In genomic region chr19:5891938-5892771, GRCh38 we compare ENCODE assay signal across 8 cellular contexts. TPM values are rescaled to one million over a fixed set of nuclear protein-coding genes. Genes with fewer than 3 reads are reported as not detected.
DNase-seq lines count a peak whose midpoint lies in the region; ATAC-seq and TF ChIP-seq lines count a peak whose summit lies in the region.

No MANE protein-coding gene starts in this region.

- H3K4me3 ChIP-seq in choroid plexus epithelial cell (ENCODE audit: low read depth, low read length) (no peak overlapping the region), mesendoderm (ENCODE audit: low read length) (no peak overlapping the region)

- H3K27ac ChIP-seq in mesendoderm (ENCODE audit: low read depth, low read length): no peak overlapping the region

- no peak overlapping the region for H3K23ac ChIP-seq in mesendoderm (ENCODE audit: low read length)

- no peak overlapping the region for H2BK120ac ChIP-seq in mesendoderm (ENCODE audit: low read depth, low read length)

- no CpG with 5 or more reads among the region's 48 CpGs for WGBS in mesendoderm (ENCODE audit: extremely low coverage, insufficient coverage, low lambda C conversion rate)

- no peak overlapping the region for H4K5ac ChIP-seq in mesendoderm (ENCODE audit: low read length)

- H3K79me1 ChIP-seq in mesendoderm (ENCODE audit: low read length): no peaks in the 10 kb centered on the region

- peak; percentile 11 for DNase-seq in NCI-H2171 treated with DMSO at 0.1 percent for 48 hours (lab: John Stamatoyannopoulos, UW)
- DNase-seq in NCI-H2171 (lab: John Stamatoyannopoulos, UW): no peak
- peak; percentile 16 for DNase-seq in NCI-H460 (ENCODE audit: extremely low read depth, low read depth)
- peak; percentile 51 for DNase-seq in choroid plexus epithelial cell (ENCODE audit: low read depth)
- DNase-seq in mesendoderm: peak; percentile 37
- no peak for DNase-seq in A172 (ENCODE audit: low spot score)
- no peak for DNase-seq in NCI-H226

- H3K36me3 ChIP-seq in mesendoderm (ENCODE audit: control insufficient read depth, insufficient read depth, low read length): peaks cover 4% of the 10 kb centered on the region

- no peaks in the 10 kb centered on the region for H3K4me1 ChIP-seq in mesendoderm (ENCODE audit: control insufficient read depth, low read depth, low read length)

- H3K27me3 ChIP-seq in mesendoderm (ENCODE audit: insufficient read depth, low read length, poor library complexity): no peaks in the 10 kb centered on the region

- H2BK15ac ChIP-seq in mesendoderm (replicated peaks; ENCODE audit: low read depth): no peak overlapping the region

- H3K56ac ChIP-seq in mesendoderm (ENCODE audit: low read length): peak overlapping the region; percentile 42

- peak; percentile 80 for TF ChIP-seq CTCF in choroid plexus epithelial cell (conservative IDR thresholded peaks at IDR 0.05; ENCODE audit: low read depth, low read length)

- no peak overlapping the region for H2BK5ac ChIP-seq in mesendoderm (ENCODE audit: low read length)

- no peak overlapping the region for H2AK5ac ChIP-seq in mesendoderm (ENCODE audit: low read length)

- ATAC-seq in GM18868 (IDR thresholded peaks at IDR 0.05; ENCODE audit: unreplicated experiment): no peak

- no peak overlapping the region for H3K9ac ChIP-seq in mesendoderm (ENCODE audit: low read length)

- no peak overlapping the region for H4K8ac ChIP-seq in mesendoderm (ENCODE audit: low read depth, low read length)

- no peak overlapping the region for H3K4me2 ChIP-seq in mesendoderm (ENCODE audit: low read length)

- H3K4ac ChIP-seq in mesendoderm (ENCODE audit: low read depth, low read length): no peak overlapping the region

- H3K18ac ChIP-seq in mesendoderm (ENCODE audit: low read length): no peak overlapping the region

- H3K79me2 ChIP-seq in mesendoderm (ENCODE audit: control insufficient read depth, insufficient read depth, low read length): no peaks in the 10 kb centered on the region

RNA-seq across cellular contexts. Expression of gene NDUFA11, which starts 11.4 kb away (rescaled TPM):
- total RNA-seq in NCI-H460 (2014; rRNA removed; shearing (Covaris generic)): 103 and 146 TPM in 2 replicates
- polyA plus RNA-seq in NCI-H460 (2014; cell fraction: nucleus; rRNA removed): 115 and 154 TPM in 2 replicates
- 299 TPM for polyA plus RNA-seq in mesendoderm (2013, experiment 1 of 2)
- polyA plus RNA-seq in mesendoderm (2013, experiment 2 of 2): 304 TPM
- total RNA-seq in A172 (2014; rRNA removed; shearing (Covaris generic)): 208 and 242 TPM in 2 replicates

RNA-seq across cellular contexts. Expression of gene VMAC, which starts 12.5 kb away (rescaled TPM):
- total RNA-seq in NCI-H460 (2014; rRNA removed; shearing (Covaris generic)): 2.7 and 3.7 TPM in 2 replicates
- polyA plus RNA-seq in NCI-H460 (2014; cell fraction: nucleus; rRNA removed): 6.2 and 6.6 TPM in 2 replicates
- 0.76 TPM for polyA plus RNA-seq in mesendoderm (2013, experiment 1 of 2)
- 0.70 TPM for polyA plus RNA-seq in mesendoderm (2013, experiment 2 of 2)
- total RNA-seq in A172 (2014; rRNA removed; shearing (Covaris generic)): 3.0 and 3.2 TPM in 2 replicates

RNA-seq across cellular contexts. Expression of gene FUT5, which starts 21.8 kb away (rescaled TPM):
- total RNA-seq in NCI-H460 (2014; rRNA removed; shearing (Covaris generic)): not detected in 2 replicates
- polyA plus RNA-seq in NCI-H460 (2014; cell fraction: nucleus; rRNA removed): not detected in 2 replicates
- polyA plus RNA-seq in mesendoderm (2013, experiment 1 of 2): not detected
- polyA plus RNA-seq in mesendoderm (2013, experiment 2 of 2): not detected
- not detected in 2 replicates for total RNA-seq in A172 (2014; rRNA removed; shearing (Covaris generic))

RNA-seq across cellular contexts. Expression of gene CAPS, which starts 21.9 kb away (rescaled TPM):
- 2.1 and 2.9 TPM in 2 replicates for total RNA-seq in NCI-H460 (2014; rRNA removed; shearing (Covaris generic))
- polyA plus RNA-seq in NCI-H460 (2014; cell fraction: nucleus; rRNA removed): 6.1 and 11.6 TPM in 2 replicates
- 0.27 TPM for polyA plus RNA-seq in mesendoderm (2013, experiment 1 of 2)
- polyA plus RNA-seq in mesendoderm (2013, experiment 2 of 2): 0.52 TPM
- 12.0 and 15.0 TPM in 2 replicates for total RNA-seq in A172 (2014; rRNA removed; shearing (Covaris generic))

RNA-seq across cellular contexts. Expression of gene FUT3, which starts 40.9 kb away (rescaled TPM):
- total RNA-seq in NCI-H460 (2014; rRNA removed; shearing (Covaris generic)): not detected in 2 replicates
- polyA plus RNA-seq in NCI-H460 (2014; cell fraction: nucleus; rRNA removed): not detected in 2 replicates
- 0.08 TPM for polyA plus RNA-seq in mesendoderm (2013, experiment 1 of 2)
- 0.07 TPM for polyA plus RNA-seq in mesendoderm (2013, experiment 2 of 2)
- not detected in 2 replicates for total RNA-seq in A172 (2014; rRNA removed; shearing (Covaris generic))

Comparison
In these comparisons a context has a peak if more than half of its experiments do, and no peak if none do; other contexts are left out.
1. DNase-seq: peak in NCI-H2171 treated with DMSO at 0.1 percent for 48 hours (single experiment), NCI-H460 (single experiment), choroid plexus epithelial cell (single experiment) and mesendoderm (single experiment); none in NCI-H2171 (single experiment), A172 (single experiment) and NCI-H226 (single experiment).